43 cellular contexts compared by ENCODE assay signal in the genomic region with DNA sequence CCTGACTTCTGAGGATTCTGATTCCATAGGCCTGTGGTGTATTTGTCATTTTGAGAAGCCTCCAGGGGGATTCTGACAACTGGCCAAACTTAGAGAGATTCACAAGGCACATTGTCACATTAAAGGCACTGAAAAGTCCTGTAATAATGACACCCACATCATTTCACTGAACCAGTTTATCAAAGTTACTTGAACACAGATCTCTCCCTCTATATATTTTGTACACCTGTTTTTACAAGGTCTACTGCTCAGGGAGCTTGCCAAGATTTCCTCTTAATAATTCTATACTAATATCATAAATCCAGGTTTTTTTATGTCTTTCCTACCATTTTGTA. TPM values are rescaled to one million over a fixed set of nuclear protein-coding genes. Genes with fewer than 3 reads are reported as not detected.
"Had no signal": no experiment of that assay in that cellular context is flagged by ENCODE, and none has a peak within 500 bp of the region (broad histone marks: within the 10 kb centered on the region; RNA-seq: fewer than 3 reads in every experiment).

No MANE protein-coding gene starts in this region.

- H3K4me1 ChIP-seq: adrenal gland, ascending aorta, breast epithelium had no signal

- H3K9me3 Mint-ChIP-seq: activated naive CD4-positive, alpha-beta T cell treated with anti-CD3 and anti-CD28 coated beads for 36 hours; activated naive CD4-positive, alpha-beta T cell treated with anti-CD3 and anti-CD28 coated beads, Interleukin-2, amount 10 ng/mL, durations not matched to agents 7 days and 5 days; activated naive CD4-positive, alpha-beta T cell treated with anti-CD3 and anti-CD28 coated beads, Interleukin-2, amount 50 U/mL, for 24 hours; activated naive CD4-positive, alpha-beta T cell treated with anti-CD3 and anti-CD28 coated beads, Interleukin-2, amount 50 U/mL, for 72 hours; activated naive CD8-positive, alpha-beta T cell treated with anti-CD3 and anti-CD28 coated beads for 36 hours; activated naive CD8-positive, alpha-beta T cell treated with anti-CD3 and anti-CD28 coated beads, Interleukin-2, amount 10 ng/mL, durations not matched to agents 7 days and 5 days; activated naive CD8-positive, alpha-beta T cell treated with anti-CD3 and anti-CD28 coated beads, Interleukin-2, amount 50 U/mL, for 24 hours; activated T-cell treated with anti-CD3 and anti-CD28 coated beads, Interleukin-2, amount 50 U/mL, for 24 hours; activated T-cell treated with anti-CD3 and anti-CD28 coated beads, Interleukin-2, amount 50 U/mL, for 4 hours; activated T-cell treated with anti-CD3 and anti-CD28 coated beads, Interleukin-2, amount 50 U/mL, for 72 hours; activated T-helper 1 cell treated with anti-CD3 and anti-CD28 coated beads, Interleukin-12 subunit alpha, Interleukin-12 subunit beta, Interleukin-2, Interleukin-4 antibody, amounts not matched to agents 30 ng/mL and 10 ng/mL and 1 ng/mL, durations not matched to agents 14 hours and 24 hours and 36 hours; activated T-helper 17 cell treated with anti-CD3 and anti-CD28 coated beads, Interleukin-2, amount 50 U/mL, for 72 hours; activated T-helper 2 cell treated with anti-CD3 and anti-CD28 coated beads, Interferon-gamma antibody, Interleukin-2, Interleukin-4, amounts not matched to agents 10 μg/mL and 5 μg/mL and 100 μg/mL, durations not matched to agents 14 hours and 24 hours and 36 hours; central memory CD8-positive, alpha-beta T cell had no signal

- H3K36me3 Mint-ChIP-seq: activated naive CD4-positive, alpha-beta T cell treated with anti-CD3 and anti-CD28 coated beads, Interleukin-2, amount 10 ng/mL, durations not matched to agents 7 days and 5 days; activated naive CD4-positive, alpha-beta T cell treated with anti-CD3 and anti-CD28 coated beads, Interleukin-2, amount 50 U/mL, for 24 hours; activated naive CD4-positive, alpha-beta T cell treated with anti-CD3 and anti-CD28 coated beads, Interleukin-2, amount 50 U/mL, for 72 hours; activated naive CD8-positive, alpha-beta T cell; activated naive CD8-positive, alpha-beta T cell treated with anti-CD3 and anti-CD28 coated beads for 36 hours; activated naive CD8-positive, alpha-beta T cell treated with anti-CD3 and anti-CD28 coated beads, Interleukin-2, amount 10 ng/mL, durations not matched to agents 7 days and 5 days; brain had no signal

- H3K4me1 Mint-ChIP-seq: activated naive CD4-positive, alpha-beta T cell treated with anti-CD3 and anti-CD28 coated beads, Interleukin-2, amount 10 ng/mL, durations not matched to agents 7 days and 5 days; activated naive CD4-positive, alpha-beta T cell treated with anti-CD3 and anti-CD28 coated beads, Interleukin-2, amount 50 U/mL, for 24 hours; activated naive CD8-positive, alpha-beta T cell treated with anti-CD3 and anti-CD28 coated beads for 36 hours; activated naive CD8-positive, alpha-beta T cell treated with anti-CD3 and anti-CD28 coated beads, Interleukin-2, amount 10 ng/mL, durations not matched to agents 7 days and 5 days; activated naive CD8-positive, alpha-beta T cell treated with anti-CD3 and anti-CD28 coated beads, Interleukin-2, amount 50 U/mL, for 24 hours; activated T-helper 17 cell treated with anti-CD3 and anti-CD28 coated beads, Interleukin-2, amount 50 U/mL, for 72 hours; brain; central memory CD8-positive, alpha-beta T cell had no signal

- H3K9me3 ChIP-seq: adrenal gland, ascending aorta, body of pancreas, breast epithelium had no signal

- H3K27me3 Mint-ChIP-seq: activated naive CD4-positive, alpha-beta T cell treated with anti-CD3 and anti-CD28 coated beads, Interleukin-2, amount 50 U/mL, for 24 hours; activated naive CD8-positive, alpha-beta T cell had no signal

- H3K4me3 ChIP-seq: adrenal gland, ascending aorta, body of pancreas, breast epithelium, cardiac muscle cell had no signal

- H3K27ac Mint-ChIP-seq: activated naive CD4-positive, alpha-beta T cell treated with anti-CD3 and anti-CD28 coated beads for 36 hours; activated naive CD4-positive, alpha-beta T cell treated with anti-CD3 and anti-CD28 coated beads, Interleukin-2, amount 10 ng/mL, durations not matched to agents 7 days and 5 days; activated naive CD4-positive, alpha-beta T cell treated with anti-CD3 and anti-CD28 coated beads, Interleukin-2, amount 50 U/mL, for 24 hours; activated naive CD4-positive, alpha-beta T cell treated with anti-CD3 and anti-CD28 coated beads, Interleukin-2, amount 50 U/mL, for 72 hours; activated naive CD8-positive, alpha-beta T cell; activated naive CD8-positive, alpha-beta T cell treated with anti-CD3 and anti-CD28 coated beads for 36 hours; activated naive CD8-positive, alpha-beta T cell treated with anti-CD3 and anti-CD28 coated beads, Interleukin-2, amount 10 ng/mL, durations not matched to agents 7 days and 5 days; activated naive CD8-positive, alpha-beta T cell treated with anti-CD3 and anti-CD28 coated beads, Interleukin-2, amount 50 U/mL, for 24 hours; activated T-cell treated with anti-CD3 and anti-CD28 coated beads, Interleukin-2, amount 50 U/mL, for 24 hours; activated T-cell treated with anti-CD3 and anti-CD28 coated beads, Interleukin-2, amount 50 U/mL, for 72 hours; activated T-helper 1 cell treated with anti-CD3 and anti-CD28 coated beads, Interleukin-12 subunit alpha, Interleukin-12 subunit beta, Interleukin-2, Interleukin-4 antibody, amounts not matched to agents 30 ng/mL and 10 ng/mL and 1 ng/mL, durations not matched to agents 14 hours and 24 hours and 36 hours; activated T-helper 17 cell treated with anti-CD3 and anti-CD28 coated beads, Interleukin-2, amount 50 U/mL, for 72 hours; activated T-helper 2 cell treated with anti-CD3 and anti-CD28 coated beads, Interferon-gamma antibody, Interleukin-2, Interleukin-4, amounts not matched to agents 10 μg/mL and 5 μg/mL and 100 μg/mL, durations not matched to agents 14 hours and 24 hours and 36 hours; brain had no signal

- ATAC-seq: activated naive CD4-positive, alpha-beta T cell treated with anti-CD3 and anti-CD28 coated beads, Interleukin-2, amount 50 U/mL, for 72 hours; activated naive CD8-positive, alpha-beta T cell treated with anti-CD3 and anti-CD28 coated beads, Interleukin-2, amount 50 U/mL, for 24 hours; activated T-cell treated with anti-CD3 and anti-CD28 coated beads, Interleukin-2, amount 50 U/mL, for 4 hours; activated T-cell treated with anti-CD3 and anti-CD28 coated beads, Interleukin-2, amount 50 U/mL, for 72 hours; activated T-helper 17 cell treated with anti-CD3 and anti-CD28 coated beads, Interleukin-2, amount 50 U/mL, for 72 hours; body of pancreas had no signal

- DNase-seq: activated effector memory CD4-positive, alpha-beta T cell treated with anti-CD3 and anti-CD28 coated beads, Interleukin-2, amount 50 U/mL, for 16 hours; activated effector memory CD4-positive, alpha-beta T cell treated with Interleukin-2 at 50 U/mL for 16 hours; activated gamma-delta T cell; activated gamma-delta T cell treated with Interleukin-2 at 50 U/mL for 16 hours; activated naive CD4-positive, alpha-beta T cell; activated naive CD4-positive, alpha-beta T cell treated with anti-CD3 and anti-CD28 coated beads for 36 hours; activated naive CD4-positive, alpha-beta T cell treated with anti-CD3 and anti-CD28 coated beads, Interleukin-2, amount 10 ng/mL, durations not matched to agents 7 days and 5 days; activated naive CD4-positive, alpha-beta T cell treated with anti-CD3 and anti-CD28 coated beads, Interleukin-2, amount 50 U/mL, for 16 hours; activated naive CD4-positive, alpha-beta T cell treated with Interleukin-2 at 50 U/mL for 16 hours; activated naive CD8-positive, alpha-beta T cell treated with anti-CD3 and anti-CD28 coated beads for 36 hours; activated naive CD8-positive, alpha-beta T cell treated with anti-CD3 and anti-CD28 coated beads, Interleukin-2, amount 10 ng/mL, durations not matched to agents 7 days and 5 days; activated naive CD8-positive, alpha-beta T cell treated with anti-CD3 and anti-CD28 coated beads, Interleukin-2, amount 50 U/mL, for 24 hours; activated T-cell treated with anti-CD3 and anti-CD28 coated beads, Interleukin-2, amount 50 U/mL, for 24 hours; activated T-cell treated with anti-CD3 and anti-CD28 coated beads, Interleukin-2, amount 50 U/mL, for 4 hours; activated T-cell treated with anti-CD3 and anti-CD28 coated beads, Interleukin-2, amount 50 U/mL, for 48 hours; activated T-cell treated with anti-CD3 and anti-CD28 coated beads, Interleukin-2, amount 50 U/mL, for 72 hours; adrenal gland; amniotic stem cell; amygdala; anterior cingulate cortex; aorta; body of pancreas; brain microvascular endothelial cell; caudate nucleus; central memory CD4-positive, alpha-beta T cell; cerebellar nuclear complex had no signal

- H3K4me3 Mint-ChIP-seq: activated naive CD4-positive, alpha-beta T cell treated with anti-CD3 and anti-CD28 coated beads for 36 hours; activated naive CD4-positive, alpha-beta T cell treated with anti-CD3 and anti-CD28 coated beads, Interleukin-2, amount 10 ng/mL, durations not matched to agents 7 days and 5 days; activated naive CD4-positive, alpha-beta T cell treated with anti-CD3 and anti-CD28 coated beads, Interleukin-2, amount 50 U/mL, for 24 hours; activated naive CD8-positive, alpha-beta T cell; activated naive CD8-positive, alpha-beta T cell treated with anti-CD3 and anti-CD28 coated beads for 36 hours; activated naive CD8-positive, alpha-beta T cell treated with anti-CD3 and anti-CD28 coated beads, Interleukin-2, amount 10 ng/mL, durations not matched to agents 7 days and 5 days; activated naive CD8-positive, alpha-beta T cell treated with anti-CD3 and anti-CD28 coated beads, Interleukin-2, amount 50 U/mL, for 24 hours; activated T-cell treated with anti-CD3 and anti-CD28 coated beads, Interleukin-2, amount 50 U/mL, for 24 hours; activated T-cell treated with anti-CD3 and anti-CD28 coated beads, Interleukin-2, amount 50 U/mL, for 4 hours; activated T-cell treated with anti-CD3 and anti-CD28 coated beads, Interleukin-2, amount 50 U/mL, for 72 hours; activated T-helper 1 cell treated with anti-CD3 and anti-CD28 coated beads, Interleukin-12 subunit alpha, Interleukin-12 subunit beta, Interleukin-2, Interleukin-4 antibody, amounts not matched to agents 30 ng/mL and 10 ng/mL and 1 ng/mL, durations not matched to agents 14 hours and 24 hours and 36 hours; activated T-helper 17 cell treated with anti-CD3 and anti-CD28 coated beads, Interleukin-2, amount 50 U/mL, for 72 hours; brain; central memory CD8-positive, alpha-beta T cell had no signal

- H3K27me3 ChIP-seq: adrenal gland, ascending aorta, body of pancreas, breast epithelium, cardiac muscle cell had no signal

- FAIRE-seq: astrocyte, bronchial epithelial cell had no signal

- H3K36me3 ChIP-seq: adrenal gland, ascending aorta, brain microvascular endothelial cell, breast epithelium, cardiac muscle cell had no signal

- H3K27ac ChIP-seq: adrenal gland, ascending aorta, body of pancreas, brain microvascular endothelial cell, breast epithelium had no signal

RNA-seq across cellular contexts. Expression of gene LRRC74B, which starts 50.0 kb away (rescaled TPM):
- total RNA-seq: activated naive CD4-positive, alpha-beta T cell treated with anti-CD3 and anti-CD28 coated beads for 36 hours; activated naive CD4-positive, alpha-beta T cell treated with anti-CD3 and anti-CD28 coated beads, Interleukin-2, amount 50 U/mL, for 72 hours; activated naive CD8-positive, alpha-beta T cell treated with anti-CD3 and anti-CD28 coated beads for 36 hours; activated naive CD8-positive, alpha-beta T cell treated with anti-CD3 and anti-CD28 coated beads, Interleukin-2, amount 10 ng/mL, durations not matched to agents 7 days and 5 days; activated T-cell treated with anti-CD3 and anti-CD28 coated beads, Interleukin-2, amount 50 U/mL, for 4 hours; activated T-cell treated with anti-CD3 and anti-CD28 coated beads, Interleukin-2, amount 50 U/mL, for 72 hours; activated T-helper 1 cell treated with anti-CD3 and anti-CD28 coated beads, Interleukin-12 subunit alpha, Interleukin-12 subunit beta, Interleukin-2, Interleukin-4 antibody, amounts not matched to agents 30 ng/mL and 10 ng/mL and 1 ng/mL, durations not matched to agents 14 hours and 24 hours and 36 hours; activated T-helper 17 cell treated with anti-CD3 and anti-CD28 coated beads, Interleukin-2, amount 50 U/mL, for 72 hours; activated T-helper 2 cell treated with anti-CD3 and anti-CD28 coated beads, Interferon-gamma antibody, Interleukin-2, Interleukin-4, amounts not matched to agents 10 μg/mL and 5 μg/mL and 100 μg/mL, durations not matched to agents 14 hours and 24 hours and 36 hours; aorta; astrocyte; body of pancreas; breast epithelium; bronchial epithelial cell; cardiac septum; cerebellum; chondrocyte had no signal
- polyA plus RNA-seq: adipose tissue, cardiac muscle cell had no signal
